In genomic region chrX:130190801-130191200, GRCh38 we compare ENCODE assay signal across 5 cellular contexts. TPM values are rescaled to one million over a fixed set of nuclear protein-coding genes. Genes with fewer than 3 reads are reported as not detected.
"Had no signal": no experiment of that assay in that cellular context is flagged by ENCODE, and none has a peak within 500 bp of the region (broad histone marks: within the 10 kb centered on the region; RNA-seq: fewer than 3 reads in every experiment).

No MANE protein-coding gene starts in this region.

- DNase-seq: IMR-90 had no signal

- H3K4me3 ChIP-seq: K562 had no signal

- H3K27ac ChIP-seq: HL-60 had no signal

- ATAC-seq: HepG2, K562 had no signal

RNA-seq across cellular contexts. Expression of gene RAB33A, which starts 19.0 kb away (rescaled TPM):
- total RNA-seq: HepG2, HT-29 had no signal
